In the genomic region with DNA sequence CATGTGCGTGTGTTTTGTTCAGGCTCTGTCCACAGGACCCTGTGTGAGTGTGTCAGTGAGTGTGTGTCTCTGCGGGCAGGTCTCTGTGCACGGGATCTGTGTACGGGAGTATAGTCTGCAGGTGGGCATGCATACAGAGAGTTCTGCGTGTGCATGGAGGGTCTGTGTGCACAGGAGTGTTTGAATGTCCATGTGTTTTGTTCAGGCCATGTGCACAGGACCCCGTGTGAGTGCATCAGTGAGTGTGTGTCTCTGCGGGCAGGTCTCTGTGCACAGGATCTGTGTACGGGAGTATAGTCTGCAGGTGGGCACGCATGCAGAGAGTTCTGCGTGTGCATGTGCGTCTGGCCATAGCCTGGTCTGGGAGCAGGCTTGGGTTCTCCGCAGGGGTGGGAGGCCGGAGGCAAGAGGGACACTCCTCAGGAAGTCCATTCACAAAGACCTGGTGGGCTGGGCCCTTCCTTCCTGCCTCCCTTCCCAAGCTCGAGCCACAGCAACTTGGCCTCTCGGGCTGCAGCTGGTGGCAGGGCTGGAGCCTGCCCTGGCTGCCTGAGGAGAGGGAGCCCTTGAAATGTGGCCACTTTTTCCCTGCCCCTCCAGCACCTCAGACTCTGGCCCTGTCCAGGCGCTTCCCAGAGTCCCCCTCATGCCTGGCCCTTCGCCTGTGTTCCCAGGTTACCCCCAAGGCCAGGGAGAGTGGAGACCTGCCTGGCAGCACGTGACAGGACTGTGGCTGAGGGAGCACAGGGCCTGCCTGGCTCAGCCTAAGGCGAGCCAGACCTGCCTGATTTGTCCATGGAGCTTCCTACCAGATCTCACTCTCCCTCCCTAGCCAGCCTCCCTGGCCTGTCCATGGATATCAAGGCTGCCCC, we compare ENCODE assay signal across 17 cellular contexts. TPM values are rescaled to one million over a fixed set of nuclear protein-coding genes. Genes with fewer than 3 reads are reported as not detected.
DNase-seq lines count a peak whose midpoint lies in the region; ATAC-seq, FAIRE-seq and TF ChIP-seq lines count a peak whose summit lies in the region.
"Had no signal": no experiment of that assay in that cellular context is flagged by ENCODE, and none has a peak within 500 bp of the region (broad histone marks: within the 10 kb centered on the region; RNA-seq: fewer than 3 reads in every experiment).

No MANE protein-coding gene starts in this region.

- peaks cover 5% of the 10 kb centered on the region; the same call in 1 of the 2 replicates for H3F3A ChIP-seq in PC-9 (ENCODE audit: insufficient read depth, low read depth)

- no peak for TF ChIP-seq EP300 in A549 (IDR thresholded peaks at IDR 0.05)

- DNase-seq in A549 (ENCODE audit: low read depth in 1 of 2, low spot score in 1 of 2) (no peak), lower lobe of right lung (no peak), PC-9 (no peak), foreskin keratinocyte (no peak)
- DNase-seq: activated CD4-positive, alpha-beta T cell treated with anti-CD3 and anti-CD28 coated beads for 1 hour; activated T-cell treated with anti-CD3 and anti-CD28 coated beads, Interleukin-2, amount 50 U/mL, for 72 hours; NCI-H1105 treated with DMSO at 0.1 percent for 48 hours; NCI-H510A treated with DMSO at 0.1 percent for 48 hours; SJCRH30; tibial artery had no signal

- BruUV-seq in PC-9 (replicated peaks; lab: Mats Ljungman, UMichigan), result no TSS peak

- H2AFZ ChIP-seq in PC-9, result no peak overlapping the region

- no peaks in the 10 kb centered on the region for H3K9me2 ChIP-seq in PC-9 (ENCODE audit: insufficient read depth)

- no peak for TF ChIP-seq RAD21 in A549 (conservative IDR thresholded peaks at IDR 0.05 in 1 of 2, IDR thresholded peaks at IDR 0.05 in 1 of 2)

- H3K4me2 ChIP-seq in A549, result 0 out of 3 replicates have a peak overlapping the region, but pooled peaks have one; percentile 33
- H3K4me2 ChIP-seq in PC-9, result no peak overlapping the region

- intact Hi-C loops in lower lobe of right lung (cut with DNase I) (no loop called here), PC-9 (cut with micrococcal nuclease; ENCODE audit: unreplicated experiment) (no loop called here)

- TF ChIP-seq POLR2A in A549 (IDR thresholded peaks at IDR 0.05; ENCODE audit: low read length), result no peak

- H3K4me3 ChIP-seq in A549 (no peak overlapping the region), duodenal mucosa (ENCODE audit: low read depth in 1 of 2, low read length in 2 of 2) (no peak overlapping the region), lower lobe of right lung (peak overlapping the region; percentile 14), PC-9 (no peak overlapping the region)
- H3K4me3 ChIP-seq: HAP-1, prostate gland, SJCRH30, tibial artery had no signal

- TF ChIP-seq CTCF in A549 (IDR thresholded peaks at IDR 0.05) (no peak), lower lobe of right lung (IDR thresholded peaks at IDR 0.05) (no peak), PC-9 (conservative IDR thresholded peaks at IDR 0.05) (no peak), foreskin keratinocyte (conservative IDR thresholded peaks at IDR 0.05) (no peak)

- FAIRE-seq in A549 (lab: Jason Lieb, UNC), result no peak
- FAIRE-seq: astrocyte, endometrium, GM12892 had no signal

- H3K9me3 ChIP-seq in A549, result no peaks in the 10 kb centered on the region
- H3K9me3 ChIP-seq in duodenal mucosa (ENCODE audit: control insufficient read depth in 1 of 2, low read length in 2 of 2), result no peaks in the 10 kb centered on the region
- H3K9me3 ChIP-seq in lower lobe of right lung, result no peaks in the 10 kb centered on the region
- H3K9me3 ChIP-seq in PC-9 (ENCODE audit: insufficient read depth, low read depth), result no peaks in the 10 kb centered on the region
- H3K9me3 ChIP-seq: HAP-1, prostate gland, SJCRH30, tibial artery had no signal

- CTCF ChIA-PET in A549 (lab: Yijun Ruan, JAX), result interaction anchor here (5.2 to 72.1 kb wide), 5 partner anchors 8 to 61 kb away, joined by 36 to 2233 read pairs (median 1634); a partner anchor contains a TSS
- CTCF ChIA-PET in PC-9 (lab: Charles Lee), result interaction anchor here (0.5 kb wide), 1 partner anchor 175 kb away, joined by 3 read pairs; no protein-coding TSS in a partner anchor

- no peaks in the 10 kb centered on the region for H4K20me1 ChIP-seq in PC-9 (ENCODE audit: insufficient read depth)

- H3K79me2 ChIP-seq in PC-9 (ENCODE audit: low read depth), result no peaks in the 10 kb centered on the region

- H3K36me3 ChIP-seq in duodenal mucosa (ENCODE audit: control insufficient read depth in 1 of 2, insufficient read depth in 2 of 2, low read length in 2 of 2) (no peaks in the 10 kb centered on the region), lower lobe of right lung (peaks cover 9% of the 10 kb centered on the region), PC-9 (ENCODE audit: low read depth) (no peaks in the 10 kb centered on the region)
- H3K36me3 ChIP-seq: HAP-1, prostate gland, SJCRH30, tibial artery had no signal

- POLR2A ChIA-PET in A549 (lab: Yijun Ruan, JAX), result interaction anchor here (0.9 to 1.0 kb wide), 2 partner anchors 10 to 62 kb away, joined by 3 read pairs; no protein-coding TSS in a partner anchor
- POLR2A ChIA-PET in PC-9 (lab: Charles Lee; ENCODE audit: unreplicated experiment), result no interaction called here

- WGBS in A549 (ENCODE audit: missing lambda C conversion rate), result 80% methylated on average over 19 of the region's 19 CpGs

- no peak overlapping the region for H3K9ac ChIP-seq in duodenal mucosa (ENCODE audit: low read depth in 1 of 2, low read length in 2 of 2)

- H3K4me1 ChIP-seq in A549 (peaks cover 15% of the 10 kb centered on the region; the same call in 2 of the 3 replicates), duodenal mucosa (ENCODE audit: control insufficient read depth in 1 of 2, insufficient read depth in 2 of 2, low read length in 2 of 2) (peaks cover 20% of the 10 kb centered on the region in 2 donors), lower lobe of right lung (peaks cover 64% of the 10 kb centered on the region), PC-9 (replicated peaks; ENCODE audit: insufficient read depth) (no peaks in the 10 kb centered on the region), foreskin keratinocyte (no peaks in the 10 kb centered on the region)
- H3K4me1 ChIP-seq: HAP-1, SJCRH30, tibial artery had no signal

- peak in 1 of 2 experiments; percentile 44; a peak in 4 of 6 replicates for ATAC-seq in A549
- peak; percentile 39 to 58 for ATAC-seq in lower lobe of right lung
- no peak for ATAC-seq in foreskin keratinocyte
- no peak for ATAC-seq in HG03196 (IDR thresholded peaks at IDR 0.05; ENCODE audit: unreplicated experiment)
- ATAC-seq: activated T-cell treated with anti-CD3 and anti-CD28 coated beads, Interleukin-2, amount 50 U/mL, for 72 hours had no signal

- H3K27me3 ChIP-seq in duodenal mucosa (ENCODE audit: control insufficient read depth in 1 of 2, insufficient read depth in 2 of 2, low read length in 2 of 2) (no peaks in the 10 kb centered on the region), lower lobe of right lung (ENCODE audit: low read depth) (no peaks in the 10 kb centered on the region), PC-9 (ENCODE audit: insufficient read depth, low read depth) (no peaks in the 10 kb centered on the region), foreskin keratinocyte (no peaks in the 10 kb centered on the region)
- H3K27me3 ChIP-seq: SJCRH30 had no signal

- H3K27ac ChIP-seq in A549 (peak overlapping the region in 1 of 2 experiments; percentile 34; a peak in 2 of 6 replicates), duodenal mucosa (ENCODE audit: low read depth, low read length) (peak overlapping the region; percentile 10), lower lobe of right lung (peak overlapping the region; percentile 81), PC-9 (no peak overlapping the region), foreskin keratinocyte (no peak overlapping the region)
- H3K27ac ChIP-seq: prostate gland, SJCRH30, tibial artery had no signal

RNA-seq across cellular contexts. Expression of a gene that starts 6.8 kb away (rescaled TPM):
- polyA plus RNA-seq in A549 (2011; rRNA removed), result 0.25 and 0.37 TPM in 2 replicates
- polyA plus RNA-seq in A549 (2012; cell fraction: cytosol; rRNA removed), result 0.62 and 0.78 TPM in 2 replicates
- 1.0 and 1.4 TPM in 2 replicates for polyA plus RNA-seq in A549 (2012; cell fraction: nucleus; rRNA removed)
- polyA plus RNA-seq in A549 (2017; fragmentation: RNase III; extraction: RNeasy Plus Mini Kit Qiagen cat#74134 plus additional on column Dnase treatment), result 1.1 to 1.6 TPM (median 1.2 TPM) in 3 replicates
- polyA minus RNA-seq in A549 (2011; rRNA and poly(A)+ RNA removed), result 0.49 and 0.50 TPM in 2 replicates
- 36.9 TPM for total RNA-seq in lower lobe of right lung
- total RNA-seq in PC-9 (2021), result not detected in 2 replicates
- total RNA-seq in foreskin keratinocyte, result 0.04 and 0.10 TPM in 2 replicates
- 0.02 TPM in 2 replicates for polyA plus RNA-seq in foreskin keratinocyte
- total RNA-seq: activated T-cell treated with anti-CD3 and anti-CD28 coated beads, Interleukin-2, amount 50 U/mL, for 72 hours; astrocyte; SJCRH30 had no signal

RNA-seq across cellular contexts. Expression of a gene that starts 26.9 kb away (rescaled TPM):
- polyA plus RNA-seq in A549 (2011; rRNA removed) (0.01 TPM in 1 of 2 replicates, not detected in the other), A549 (2017; fragmentation: RNase III; extraction: RNeasy Plus Mini Kit Qiagen cat#74134 plus additional on column Dnase treatment) (not detected in 3 replicates), foreskin keratinocyte (not detected in 2 replicates)
- under 0.01 TPM in 1 of 2 replicates, not detected in the other for polyA plus RNA-seq in A549 (2012; cell fraction: cytosol; rRNA removed)
- 0.04 and 0.05 TPM in 2 replicates for polyA plus RNA-seq in A549 (2012; cell fraction: nucleus; rRNA removed)
- polyA minus RNA-seq in A549 (2011; rRNA and poly(A)+ RNA removed), result not detected in 2 replicates
- total RNA-seq in lower lobe of right lung (114 TPM), PC-9 (2021) (0.13 TPM in 1 of 2 replicates, not detected in the other), foreskin keratinocyte (not detected in 2 replicates)
- total RNA-seq: astrocyte had no signal

RNA-seq across cellular contexts. Expression of a gene that starts 28.3 kb away (rescaled TPM):
- 43.9 and 44.0 TPM in 2 replicates for polyA plus RNA-seq in A549 (2011; rRNA removed)
- 162 and 207 TPM in 2 replicates for polyA plus RNA-seq in A549 (2012; cell fraction: cytosol; rRNA removed)
- 139 and 182 TPM in 2 replicates for polyA plus RNA-seq in A549 (2012; cell fraction: nucleus; rRNA removed)
- polyA plus RNA-seq in A549 (2017; fragmentation: RNase III; extraction: RNeasy Plus Mini Kit Qiagen cat#74134 plus additional on column Dnase treatment), result 93.2 to 104 TPM (median 95.2 TPM) in 3 replicates
- 49.7 and 55.6 TPM in 2 replicates for polyA minus RNA-seq in A549 (2011; rRNA and poly(A)+ RNA removed)
- 33.2 TPM for total RNA-seq in lower lobe of right lung
- 86.9 and 95.0 TPM in 2 replicates for total RNA-seq in PC-9 (2021)
- total RNA-seq in foreskin keratinocyte, result 77.4 and 81.3 TPM in 2 replicates
- polyA plus RNA-seq in foreskin keratinocyte, result 93.0 and 100 TPM in 2 replicates

RNA-seq across cellular contexts. Expression of a gene that starts 42.0 kb away (rescaled TPM):
- polyA plus RNA-seq in A549 (2011; rRNA removed) (0.41 and 0.46 TPM in 2 replicates), A549 (2017; fragmentation: RNase III; extraction: RNeasy Plus Mini Kit Qiagen cat#74134 plus additional on column Dnase treatment) (0.89 to 1.4 TPM (median 1.3 TPM) in 3 replicates), foreskin keratinocyte (0.14 and 0.16 TPM in 2 replicates)
- polyA plus RNA-seq in A549 (2012; cell fraction: cytosol; rRNA removed), result 1.1 and 1.2 TPM in 2 replicates
- 4.2 and 4.5 TPM in 2 replicates for polyA plus RNA-seq in A549 (2012; cell fraction: nucleus; rRNA removed)
- 0.15 and 0.21 TPM in 2 replicates for polyA minus RNA-seq in A549 (2011; rRNA and poly(A)+ RNA removed)
- total RNA-seq in lower lobe of right lung (3.9 TPM), PC-9 (2021) (2.6 and 2.7 TPM in 2 replicates), foreskin keratinocyte (0.14 and 0.17 TPM in 2 replicates)

RNA-seq across cellular contexts. Expression of a gene that starts 47.2 kb away (rescaled TPM):
- polyA plus RNA-seq in A549 (2011; rRNA removed) (35.9 and 42.6 TPM in 2 replicates), A549 (2017; fragmentation: RNase III; extraction: RNeasy Plus Mini Kit Qiagen cat#74134 plus additional on column Dnase treatment) (93.1 to 107 TPM (median 106 TPM) in 3 replicates), foreskin keratinocyte (67.2 and 68.9 TPM in 2 replicates)
- 57.6 and 77.1 TPM in 2 replicates for polyA plus RNA-seq in A549 (2012; cell fraction: cytosol; rRNA removed)
- polyA plus RNA-seq in A549 (2012; cell fraction: nucleus; rRNA removed), result 55.5 and 78.2 TPM in 2 replicates
- 49.1 and 52.8 TPM in 2 replicates for polyA minus RNA-seq in A549 (2011; rRNA and poly(A)+ RNA removed)
- total RNA-seq in lower lobe of right lung (76.2 TPM), PC-9 (2021) (70.8 and 82.9 TPM in 2 replicates), foreskin keratinocyte (79.5 and 79.9 TPM in 2 replicates)

Comparison
In these comparisons a context has a peak if more than half of its experiments do, and no peak if none do; other contexts are left out.
1. ATAC-seq: peak in lower lobe of right lung (2 of 2); none in foreskin keratinocyte (single experiment) and HG03196 (single experiment).
2. H3K27ac ChIP-seq: peak in duodenal mucosa (single experiment) and lower lobe of right lung (single experiment); none in PC-9 (single experiment) and foreskin keratinocyte (single experiment).
3. RNA of a gene that starts 6.8 kb away (total RNA-seq): 36.9 TPM in lower lobe of right lung (single experiment); not detected in PC-9 and 0.04 to 0.10 TPM in foreskin keratinocyte; every median in the first group is over 10 times any median in the second.
4. RNA of a gene that starts 26.9 kb away (total RNA-seq): 114 TPM in lower lobe of right lung (single experiment); 0.13 TPM in PC-9 and not detected in foreskin keratinocyte; every median in the first group is over 100 times any median in the second.